8 cellular contexts compared by ENCODE assay signal in the genomic region with DNA sequence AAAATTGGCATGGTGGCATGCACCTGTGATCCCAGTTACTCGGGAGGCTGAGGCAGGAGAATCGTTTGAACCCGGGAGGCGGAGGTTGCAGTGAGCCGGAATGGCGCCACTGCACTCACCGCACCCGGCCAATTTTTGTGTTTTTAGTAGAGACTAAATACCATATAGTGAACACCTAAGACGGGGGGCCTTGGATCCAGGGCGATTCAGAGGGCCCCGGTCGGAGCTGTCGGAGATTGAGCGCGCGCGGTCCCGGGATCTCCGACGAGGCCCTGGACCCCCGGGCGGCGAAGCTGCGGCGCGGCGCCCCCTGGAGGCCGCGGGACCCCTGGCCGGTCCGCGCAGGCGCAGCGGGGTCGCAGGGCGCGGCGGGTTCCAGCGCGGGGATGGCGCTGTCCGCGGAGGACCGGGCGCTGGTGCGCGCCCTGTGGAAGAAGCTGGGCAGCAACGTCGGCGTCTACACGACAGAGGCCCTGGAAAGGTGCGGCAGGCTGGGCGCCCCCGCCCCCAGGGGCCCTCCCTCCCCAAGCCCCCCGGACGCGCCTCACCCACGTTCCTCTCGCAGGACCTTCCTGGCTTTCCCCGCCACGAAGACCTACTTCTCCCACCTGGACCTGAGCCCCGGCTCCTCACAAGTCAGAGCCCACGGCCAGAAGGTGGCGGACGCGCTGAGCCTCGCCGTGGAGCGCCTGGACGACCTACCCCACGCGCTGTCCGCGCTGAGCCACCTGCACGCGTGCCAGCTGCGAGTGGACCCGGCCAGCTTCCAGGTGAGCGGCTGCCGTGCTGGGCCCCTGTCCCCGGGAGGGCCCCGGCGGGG. TPM values are rescaled to one million over a fixed set of nuclear protein-coding genes. Genes with fewer than 3 reads are reported as not detected.
DNase-seq lines count a peak whose midpoint lies in the region; ATAC-seq and TF ChIP-seq lines count a peak whose summit lies in the region.

A gene (plus strand): TSS at position 359 of the 820 bp plus-strand sequence. CDS start 28 bp downstream, at position 387.

- H3K9me3 ChIP-seq in ascending aorta (no peaks in the 10 kb centered on the region), iPS-20b (ENCODE audit: insufficient read depth, low read depth, low read length) (peaks cover 5% of the 10 kb centered on the region; the same call in 1 of the 2 replicates)

- no peak for DNase-seq in GM12864 (ENCODE audit: low read depth)
- peak; percentile 76 for DNase-seq in NCI-H69 (lab: John Stamatoyannopoulos, UW)
- no peak for DNase-seq in ascending aorta (ENCODE audit: low spot score in 2 of 2)
- peak in 2 of 3 donors; percentile 11 to 33 for DNase-seq in stimulated activated CD4-positive, alpha-beta T cell treated with anti-CD3 and anti-CD28 coated beads, TNF-alpha, amount 100 ng/mL, for 48 hours (ENCODE audit: low read depth in 3 of 3)
- DNase-seq in DMS153 treated with DMSO at 0.1 percent for 48 hours (lab: John Stamatoyannopoulos, UW; ENCODE audit: unreplicated experiment), result no peak

- TF ChIP-seq CTCF in GM12864 (IDR thresholded peaks at IDR 0.05; ENCODE audit: low read depth, low read length, missing control alignments) (no peak), ascending aorta (IDR thresholded peaks at IDR 0.05) (peak in 2 of 3 experiments; percentile 3 to 14)

- H3K27me3 ChIP-seq in ascending aorta (peaks cover 9% of the 10 kb centered on the region), iPS-20b (ENCODE audit: insufficient read depth, low read length) (peaks cover 56% of the 10 kb centered on the region)

- intact Hi-C loops in ascending aorta (cut with DNase I), result no loop called here

- peaks cover 9 to 10% of the 10 kb centered on the region in 2 donors for H3K4me1 ChIP-seq in ascending aorta
- no peaks in the 10 kb centered on the region for H3K4me1 ChIP-seq in iPS-20b (ENCODE audit: insufficient read depth, low read length)

- peak within 1 kb of the TSS; percentile 15; the same call in 1 of the 2 replicates for H3K4me3 ChIP-seq in GM12864 (ENCODE audit: low read depth, low read length)
- H3K4me3 ChIP-seq in ascending aorta, result peak within 1 kb of the TSS; percentile 46 to 49
- peak within 1 kb of the TSS; percentile 51; the same call in 1 of the 2 replicates for H3K4me3 ChIP-seq in iPS-20b (ENCODE audit: low read length)

- H3K36me3 ChIP-seq in ascending aorta, result no peaks in the 10 kb centered on the region
- peaks cover under 1% of the 10 kb centered on the region; the same call in 1 of the 2 replicates for H3K36me3 ChIP-seq in iPS-20b (ENCODE audit: insufficient read depth, low read depth, low read length)

- no peak within 1 kb of the TSS for H3K9ac ChIP-seq in iPS-20b (ENCODE audit: low read depth, low read length)

- ATAC-seq in GM19395 (IDR thresholded peaks at IDR 0.05; ENCODE audit: unreplicated experiment) (no peak), HG03135 (IDR thresholded peaks at IDR 0.05; ENCODE audit: unreplicated experiment) (no peak)

- H3K27ac ChIP-seq in ascending aorta (no peak within 1 kb of the TSS), iPS-20b (ENCODE audit: low read length) (no peak within 1 kb of the TSS)

RNA-seq across cellular contexts. Expression of the gene that starts here (rescaled TPM):
- not detected for total RNA-seq in ascending aorta

Comparison
In these comparisons a context has a peak if more than half of its experiments do, and no peak if none do; other contexts are left out.
1. DNase-seq: peak in NCI-H69 (single experiment) and stimulated activated CD4-positive, alpha-beta T cell treated with anti-CD3 and anti-CD28 coated beads, TNF-alpha, amount 100 ng/mL, for 48 hours (2 of 3); none in GM12864 (single experiment), ascending aorta (0 of 2) and DMS153 treated with DMSO at 0.1 percent for 48 hours (single experiment).
2. Peak in every context shown above with its lines, with median percentiles within 50 percentile points of each other: H3K4me3 ChIP-seq.